1 cellular context compared by ENCODE assay signal in the genomic region with DNA sequence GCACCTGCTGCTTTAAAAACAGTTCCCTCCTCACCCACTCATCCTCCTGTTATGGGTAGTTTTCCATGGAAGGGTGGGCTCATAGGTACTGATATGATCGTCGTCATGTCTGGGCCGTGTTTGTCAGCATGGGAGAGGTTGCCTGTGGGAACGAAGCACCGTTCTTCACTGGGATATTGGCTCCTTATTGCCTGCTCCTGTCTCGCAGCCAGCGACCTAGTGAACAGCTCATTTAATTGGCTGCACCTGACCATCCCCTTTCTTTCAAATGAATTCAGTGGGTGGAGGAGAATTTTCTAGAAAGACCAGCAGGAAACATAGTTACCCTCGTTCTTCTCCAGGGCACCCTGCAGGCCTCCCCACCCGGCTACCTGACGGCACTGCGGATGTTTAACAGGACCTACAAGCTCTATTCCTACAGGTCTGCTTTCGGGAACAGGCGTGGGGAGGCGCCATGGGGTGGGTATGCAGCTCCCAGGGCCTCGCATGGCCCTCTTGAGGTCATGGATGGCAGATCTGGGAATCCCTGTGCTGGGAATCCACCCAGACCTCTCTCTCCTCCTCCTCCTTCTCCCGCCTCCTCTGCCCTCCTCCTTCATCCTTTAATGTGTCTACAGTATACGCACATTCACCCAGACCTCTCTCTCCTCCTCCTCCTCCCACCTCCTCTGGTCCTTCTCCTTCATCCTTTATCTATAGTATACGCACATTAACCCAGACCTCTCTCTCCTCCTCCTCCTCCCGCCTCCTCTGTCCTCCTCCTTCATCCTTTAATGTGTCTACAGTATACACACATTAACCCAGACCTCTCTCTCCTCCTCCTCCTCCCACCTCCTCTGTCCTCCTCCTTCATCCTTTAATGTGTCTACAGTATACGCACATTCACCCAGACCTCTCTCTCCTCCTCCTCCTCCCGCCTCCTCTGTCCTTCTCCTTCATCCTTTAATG.
TF ChIP-seq lines count a peak whose summit lies in the region.

No MANE protein-coding gene starts in this region.

TF ChIP-seq in SK-N-SH, 30 proteins besides CTCF, POLR2A, EP300 and RAD21 (continued from another document):
- TF ChIP-seq, protein P1, sequence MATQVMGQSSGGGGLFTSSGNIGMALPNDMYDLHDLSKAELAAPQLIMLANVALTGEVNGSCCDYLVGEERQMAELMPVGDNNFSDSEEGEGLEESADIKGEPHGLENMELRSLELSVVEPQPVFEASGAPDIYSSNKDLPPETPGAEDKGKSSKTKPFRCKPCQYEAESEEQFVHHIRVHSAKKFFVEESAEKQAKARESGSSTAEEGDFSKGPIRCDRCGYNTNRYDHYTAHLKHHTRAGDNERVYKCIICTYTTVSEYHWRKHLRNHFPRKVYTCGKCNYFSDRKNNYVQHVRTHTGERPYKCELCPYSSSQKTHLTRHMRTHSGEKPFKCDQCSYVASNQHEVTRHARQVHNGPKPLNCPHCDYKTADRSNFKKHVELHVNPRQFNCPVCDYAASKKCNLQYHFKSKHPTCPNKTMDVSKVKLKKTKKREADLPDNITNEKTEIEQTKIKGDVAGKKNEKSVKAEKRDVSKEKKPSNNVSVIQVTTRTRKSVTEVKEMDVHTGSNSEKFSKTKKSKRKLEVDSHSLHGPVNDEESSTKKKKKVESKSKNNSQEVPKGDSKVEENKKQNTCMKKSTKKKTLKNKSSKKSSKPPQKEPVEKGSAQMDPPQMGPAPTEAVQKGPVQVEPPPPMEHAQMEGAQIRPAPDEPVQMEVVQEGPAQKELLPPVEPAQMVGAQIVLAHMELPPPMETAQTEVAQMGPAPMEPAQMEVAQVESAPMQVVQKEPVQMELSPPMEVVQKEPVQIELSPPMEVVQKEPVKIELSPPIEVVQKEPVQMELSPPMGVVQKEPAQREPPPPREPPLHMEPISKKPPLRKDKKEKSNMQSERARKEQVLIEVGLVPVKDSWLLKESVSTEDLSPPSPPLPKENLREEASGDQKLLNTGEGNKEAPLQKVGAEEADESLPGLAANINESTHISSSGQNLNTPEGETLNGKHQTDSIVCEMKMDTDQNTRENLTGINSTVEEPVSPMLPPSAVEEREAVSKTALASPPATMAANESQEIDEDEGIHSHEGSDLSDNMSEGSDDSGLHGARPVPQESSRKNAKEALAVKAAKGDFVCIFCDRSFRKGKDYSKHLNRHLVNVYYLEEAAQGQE (IDR thresholded peaks at IDR 0.05; ENCODE audit: low read depth, low read length): no peak
- TF ChIP-seq, protein P2, sequence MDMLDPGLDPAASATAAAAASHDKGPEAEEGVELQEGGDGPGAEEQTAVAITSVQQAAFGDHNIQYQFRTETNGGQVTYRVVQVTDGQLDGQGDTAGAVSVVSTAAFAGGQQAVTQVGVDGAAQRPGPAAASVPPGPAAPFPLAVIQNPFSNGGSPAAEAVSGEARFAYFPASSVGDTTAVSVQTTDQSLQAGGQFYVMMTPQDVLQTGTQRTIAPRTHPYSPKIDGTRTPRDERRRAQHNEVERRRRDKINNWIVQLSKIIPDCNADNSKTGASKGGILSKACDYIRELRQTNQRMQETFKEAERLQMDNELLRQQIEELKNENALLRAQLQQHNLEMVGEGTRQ (IDR thresholded peaks at IDR 0.05; ENCODE audit: borderline replicate concordance, low read depth, low read length): no peak
- TF ChIP-seq JUND (IDR thresholded peaks at IDR 0.05) (no peak), TEAD4 (IDR thresholded peaks at IDR 0.05; ENCODE audit: borderline replicate concordance, insufficient read depth) (no peak), YY1 (IDR thresholded peaks at IDR 0.05; ENCODE audit: low read depth) (no peak), TCF12 (IDR thresholded peaks at IDR 0.05) (no peak), CHD2 (IDR thresholded peaks at IDR 0.05; ENCODE audit: low read length, partially characterized antibody) (no peak), NRF1 (IDR thresholded peaks at IDR 0.05; ENCODE audit: low read depth, low read length) (no peak)
- TF ChIP-seq, protein P3, sequence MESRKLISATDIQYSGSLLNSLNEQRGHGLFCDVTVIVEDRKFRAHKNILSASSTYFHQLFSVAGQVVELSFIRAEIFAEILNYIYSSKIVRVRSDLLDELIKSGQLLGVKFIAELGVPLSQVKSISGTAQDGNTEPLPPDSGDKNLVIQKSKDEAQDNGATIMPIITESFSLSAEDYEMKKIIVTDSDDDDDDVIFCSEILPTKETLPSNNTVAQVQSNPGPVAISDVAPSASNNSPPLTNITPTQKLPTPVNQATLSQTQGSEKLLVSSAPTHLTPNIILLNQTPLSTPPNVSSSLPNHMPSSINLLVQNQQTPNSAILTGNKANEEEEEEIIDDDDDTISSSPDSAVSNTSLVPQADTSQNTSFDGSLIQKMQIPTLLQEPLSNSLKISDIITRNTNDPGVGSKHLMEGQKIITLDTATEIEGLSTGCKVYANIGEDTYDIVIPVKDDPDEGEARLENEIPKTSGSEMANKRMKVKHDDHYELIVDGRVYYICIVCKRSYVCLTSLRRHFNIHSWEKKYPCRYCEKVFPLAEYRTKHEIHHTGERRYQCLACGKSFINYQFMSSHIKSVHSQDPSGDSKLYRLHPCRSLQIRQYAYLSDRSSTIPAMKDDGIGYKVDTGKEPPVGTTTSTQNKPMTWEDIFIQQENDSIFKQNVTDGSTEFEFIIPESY (IDR thresholded peaks at IDR 0.05; ENCODE audit: borderline replicate concordance, low read depth): no peak
- TF ChIP-seq, protein P4, sequence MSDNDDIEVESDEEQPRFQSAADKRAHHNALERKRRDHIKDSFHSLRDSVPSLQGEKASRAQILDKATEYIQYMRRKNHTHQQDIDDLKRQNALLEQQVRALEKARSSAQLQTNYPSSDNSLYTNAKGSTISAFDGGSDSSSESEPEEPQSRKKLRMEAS (IDR thresholded peaks at IDR 0.05; ENCODE audit: low read depth): no peak
